ENCODE assay signal across 8 cellular contexts in genomic region chr21:33491373-33492102, GRCh38. TPM values are rescaled to one million over a fixed set of nuclear protein-coding genes. Genes with fewer than 3 reads are reported as not detected.
DNase-seq lines count a peak whose midpoint lies in the region; ATAC-seq, FAIRE-seq and TF ChIP-seq lines count a peak whose summit lies in the region.

Gene DNAJC28, minus strand, starts transcription at chr21:33491716. Its CDS starts 2,323 bp downstream, at chr21:33489393.

- H3K4me3 ChIP-seq in ACC112 (ENCODE audit: low read depth, low read length) (peak within 1 kb of the TSS; percentile 92), mammary epithelial cell (replicated peaks in 1 of 3; ENCODE audit: insufficient read depth in 1 of 3, low read depth in 2 of 3, low read length in 3 of 3) (peak within 1 kb of the TSS; percentile 71 to 74 (median 72)), iPS-20b (ENCODE audit: low read length) (peak within 1 kb of the TSS; percentile 84), small intestine (ENCODE audit: low read depth in 1 of 2, low read length in 2 of 2) (peak within 1 kb of the TSS; percentile 51 to 66)

- H3K27ac ChIP-seq in ACC112 (ENCODE audit: low read depth, low read length), result 0 out of 2 replicates have a peak within 1 kb of the TSS, but pooled peaks have one; percentile 21
- peak within 1 kb of the TSS; percentile 74 for H3K27ac ChIP-seq in VCaP
- H3K27ac ChIP-seq in mammary epithelial cell (ENCODE audit: insufficient read depth, low read depth, low read length), result peak within 1 kb of the TSS; percentile 50
- H3K27ac ChIP-seq in iPS-20b (ENCODE audit: low read length), result peak within 1 kb of the TSS; percentile 2
- H3K27ac ChIP-seq in small intestine (ENCODE audit: low read depth in 1 of 2, low read length in 1 of 2), result peak within 1 kb of the TSS in 1 of 2 donors; percentile 85

- in situ Hi-C loops in mammary epithelial cell (cut with MboI; ENCODE audit: low sequenced_read_pairs in 2 of 2), result no loop called here

- 4% methylated on average over 17 of the region's 52 CpGs for WGBS in mammary epithelial cell (ENCODE audit: low coverage, missing lambda C conversion rate)
- whole genome bisulfite sequencing in small intestine, 3 donors, result 0 to 1% (median 0%) methylated on average over 46 to 52 of the region's 52 CpGs

- peak within 1 kb of the TSS; percentile 94 for H3K4me2 ChIP-seq in mammary epithelial cell (ENCODE audit: insufficient read depth, low read depth, low read length)

- H3K79me2 ChIP-seq in ACC112 (ENCODE audit: control insufficient read depth, insufficient read depth, low read length, unreplicated experiment), result no peaks in the 10 kb centered on the region
- H3K79me2 ChIP-seq in mammary epithelial cell (ENCODE audit: insufficient read depth, low read length), result no peaks in the 10 kb centered on the region

- intact Hi-C loops in mammary epithelial cell (cut with micrococcal nuclease), result no loop called here

- H3K36me3 ChIP-seq in ACC112 (ENCODE audit: insufficient read depth, low read length), result no peaks in the 10 kb centered on the region
- no peaks in the 10 kb centered on the region for H3K36me3 ChIP-seq in mammary epithelial cell (ENCODE audit: insufficient read depth, low read length)
- H3K36me3 ChIP-seq in iPS-20b (ENCODE audit: insufficient read depth, low read depth, low read length), result peaks cover 13% of the 10 kb centered on the region; the same call in 1 of the 2 replicates
- no peaks in the 10 kb centered on the region for H3K36me3 ChIP-seq in small intestine (ENCODE audit: control insufficient read depth in 2 of 2, insufficient read depth in 2 of 2, low read length in 2 of 2)

- dilution Hi-C loops in mammary epithelial cell (cut with HindIII; ENCODE audit: low sequenced_read_pairs), result no loop called here

- BruUV-seq in mammary epithelial cell (replicated peaks; lab: Mats Ljungman, UMichigan), result no TSS peak

- H4K20me1 ChIP-seq in mammary epithelial cell (ENCODE audit: insufficient read depth, low read length), result no peaks in the 10 kb centered on the region

- DNase-seq in NCI-H2171 treated with DMSO at 0.1 percent for 48 hours (lab: John Stamatoyannopoulos, UW) (peak; percentile 94), mammary epithelial cell (peak; percentile 83), small intestine (peak; percentile 90)

- no peak for TF ChIP-seq CTCF in VCaP (conservative IDR thresholded peaks at IDR 0.05)
- TF ChIP-seq CTCF in mammary epithelial cell (conservative IDR thresholded peaks at IDR 0.05 in 1 of 2, IDR thresholded peaks at IDR 0.05 in 1 of 2; ENCODE audit: extremely low read depth in 1 of 2, insufficient read depth in 1 of 2, low read depth in 1 of 2, low read length in 2 of 2), result no peak

- H2AFZ ChIP-seq in ACC112 (ENCODE audit: low read length, unreplicated experiment) (peak within 1 kb of the TSS; percentile 97), mammary epithelial cell (ENCODE audit: low read depth, low read length) (peak within 1 kb of the TSS; percentile 99)

- peak; percentile 97 for ATAC-seq in GM18867 (IDR thresholded peaks at IDR 0.05; ENCODE audit: unreplicated experiment)
- ATAC-seq in HG03097 (IDR thresholded peaks at IDR 0.05; ENCODE audit: low FRiP score, unreplicated experiment), result peak; percentile 91

- H3K9me3 ChIP-seq in mammary epithelial cell (replicated peaks; ENCODE audit: insufficient read depth, low read length) (no peaks in the 10 kb centered on the region), iPS-20b (ENCODE audit: insufficient read depth, low read depth, low read length) (no peaks in the 10 kb centered on the region), small intestine (ENCODE audit: control insufficient read depth, low read depth) (no peaks in the 10 kb centered on the region)

- H3K4me1 ChIP-seq in ACC112 (ENCODE audit: control insufficient read depth, insufficient read depth, low read length, unreplicated experiment) (peaks cover 5% of the 10 kb centered on the region), mammary epithelial cell (ENCODE audit: insufficient read depth, low read length) (no peaks in the 10 kb centered on the region), iPS-20b (ENCODE audit: insufficient read depth, low read length) (peaks cover 8% of the 10 kb centered on the region), small intestine (ENCODE audit: control insufficient read depth in 2 of 2, insufficient read depth in 1 of 2, low read depth in 1 of 2, low read length in 1 of 2) (peaks cover 0 to 3% of the 10 kb centered on the region in 2 donors)

- no peak for FAIRE-seq in small intestine (lab: Jason Lieb, UNC)

- H3K27me3 ChIP-seq in ACC112 (ENCODE audit: insufficient read depth, low read length) (no peaks in the 10 kb centered on the region; the same call in 1 of the 2 replicates), mammary epithelial cell (ENCODE audit: insufficient read depth, low read length) (no peaks in the 10 kb centered on the region), iPS-20b (ENCODE audit: insufficient read depth, low read length) (no peaks in the 10 kb centered on the region), small intestine (ENCODE audit: control insufficient read depth in 2 of 2, insufficient read depth in 2 of 2, low read length in 2 of 2) (no peaks in the 10 kb centered on the region)

- CTCF ChIA-PET in mammary epithelial cell (lab: Charles Lee; ENCODE audit: low non-redundant PET), result no interaction called here

- H3K9ac ChIP-seq in mammary epithelial cell (ENCODE audit: insufficient read depth, low read length) (peak within 1 kb of the TSS; percentile 69), iPS-20b (ENCODE audit: low read depth, low read length) (peak within 1 kb of the TSS; percentile 69; the same call in 1 of the 2 replicates)

RNA-seq across cellular contexts. Expression of gene DNAJC28, which starts in this region (rescaled TPM):
- 1 to 10 TPM; 1.2 to 2.0 TPM for total RNA-seq in mammary epithelial cell
- polyA plus RNA-seq in mammary epithelial cell (0.75 TPM), small intestine (1 to 10 TPM; 1.6 to 2.5 (median 1.7) TPM)
- polyA minus RNA-seq in mammary epithelial cell, result not detected
